9 cellular contexts compared by ENCODE assay signal in genomic region chr3:24522155-24522579, GRCh38. TPM values are rescaled to one million over a fixed set of nuclear protein-coding genes. Genes with fewer than 3 reads are reported as not detected.
DNase-seq lines count a peak whose midpoint lies in the region; ATAC-seq and TF ChIP-seq lines count a peak whose summit lies in the region.
"Had no signal": no experiment of that assay in that cellular context is flagged by ENCODE, and none has a peak within 500 bp of the region (broad histone marks: within the 10 kb centered on the region; RNA-seq: fewer than 3 reads in every experiment).

No MANE protein-coding gene starts in this region.

- ATAC-seq in omental fat pad (ENCODE audit: low FRiP score) (peak; percentile 21), HG02678 (IDR thresholded peaks at IDR 0.05; ENCODE audit: unreplicated experiment) (no peak)
- ATAC-seq in activated CD4-positive, alpha-beta T cell treated with anti-CD3 and anti-CD28 coated beads for 36 hours, result no peak

- intact Hi-C loops in left ventricle myocardium inferior (cut with micrococcal nuclease), result no loop called here
- intact Hi-C loops in CD4-positive, alpha-beta memory T cell (cut with micrococcal nuclease), result no loop called here
- intact Hi-C loops in activated CD4-positive, alpha-beta T cell treated with anti-CD3 and anti-CD28 coated beads for 36 hours (cut with DNase I, micrococcal nuclease), result no loop called here

- no peak overlapping the region for H3K27ac ChIP-seq in AG04450 (ENCODE audit: low read depth, low read length)
- H3K27ac ChIP-seq in WERI-Rb-1, result peak overlapping the region; percentile 62
- H3K27ac ChIP-seq in left ventricle myocardium inferior (replicated peaks), result peak overlapping the region; percentile 89
- H3K27ac ChIP-seq in CD4-positive, alpha-beta memory T cell (ENCODE audit: low read depth, low read length), result no peak overlapping the region

- no peak for DNase-seq in AG04450 (ENCODE audit: low read depth, low spot score)
- peak; percentile 63 for DNase-seq in WERI-Rb-1
- no peak for DNase-seq in left ventricle myocardium inferior
- DNase-seq in omental fat pad (ENCODE audit: low spot score), result no peak
- no peak for DNase-seq in CD4-positive, alpha-beta memory T cell
- DNase-seq in activated CD4-positive, alpha-beta T cell treated with anti-CD3 and anti-CD28 coated beads for 36 hours, result no peak
- DNase-seq in T-helper 2 cell, result no peak
- DNase-seq: activated T-cell treated with anti-CD3 and anti-CD28 coated beads for 4 hours had no signal

- H3K4me3 Mint-ChIP-seq in CD4-positive, alpha-beta memory T cell, result no peak overlapping the region
- no peak overlapping the region for H3K4me3 Mint-ChIP-seq in activated CD4-positive, alpha-beta T cell treated with anti-CD3 and anti-CD28 coated beads for 36 hours

- no peaks in the 10 kb centered on the region for H3K9me3 ChIP-seq in AG04450 (ENCODE audit: control insufficient read depth, insufficient read depth, low read length)
- H3K9me3 ChIP-seq in WERI-Rb-1 (ENCODE audit: severe bottlenecking), result no peaks in the 10 kb centered on the region
- H3K9me3 ChIP-seq in left ventricle myocardium inferior (replicated peaks), result no peaks in the 10 kb centered on the region
- H3K9me3 ChIP-seq in CD4-positive, alpha-beta memory T cell (ENCODE audit: control insufficient read depth in 1 of 2, low read length in 2 of 2), result no peaks in the 10 kb centered on the region

- H3K9me3 Mint-ChIP-seq in CD4-positive, alpha-beta memory T cell, result peaks cover 0 to 12% (median 7%) of the 10 kb centered on the region in 8 donors
- H3K9me3 Mint-ChIP-seq in activated CD4-positive, alpha-beta T cell treated with anti-CD3 and anti-CD28 coated beads for 36 hours (ENCODE audit: low read depth), result no peaks in the 10 kb centered on the region

- peaks cover 18 to 23% of the 10 kb centered on the region in 2 donors for H3K27me3 Mint-ChIP-seq in CD4-positive, alpha-beta memory T cell
- peaks cover 44% of the 10 kb centered on the region for H3K27me3 Mint-ChIP-seq in activated CD4-positive, alpha-beta T cell treated with anti-CD3 and anti-CD28 coated beads for 36 hours

- peaks cover 0 to 5% (median 2%) of the 10 kb centered on the region in 4 donors for H3K4me1 Mint-ChIP-seq in CD4-positive, alpha-beta memory T cell
- no peaks in the 10 kb centered on the region for H3K4me1 Mint-ChIP-seq in activated CD4-positive, alpha-beta T cell treated with anti-CD3 and anti-CD28 coated beads for 36 hours

- peaks cover 22% of the 10 kb centered on the region for H3K27me3 ChIP-seq in AG04450 (ENCODE audit: control insufficient read depth, insufficient read depth, low read length)
- H3K27me3 ChIP-seq in WERI-Rb-1 (ENCODE audit: insufficient read depth, low read depth, severe bottlenecking), result no peaks in the 10 kb centered on the region
- H3K27me3 ChIP-seq in left ventricle myocardium inferior (ENCODE audit: low read depth), result no peaks in the 10 kb centered on the region
- peaks cover 7% of the 10 kb centered on the region for H3K27me3 ChIP-seq in CD4-positive, alpha-beta memory T cell (ENCODE audit: insufficient read depth, low read length)

- no peak for TF ChIP-seq CTCF in AG04450 (IDR thresholded peaks at IDR 0.05; ENCODE audit: low read depth, low read length)
- TF ChIP-seq CTCF in WERI-Rb-1 (IDR thresholded peaks at IDR 0.05; ENCODE audit: low read depth, low read length), result no peak
- TF ChIP-seq CTCF in left ventricle myocardium inferior (IDR thresholded peaks at IDR 0.05; ENCODE audit: borderline replicate concordance), result no peak
- TF ChIP-seq CTCF in omental fat pad (IDR thresholded peaks at IDR 0.05), result no peak

- H3K36me3 ChIP-seq in WERI-Rb-1, result no peaks in the 10 kb centered on the region
- H3K36me3 ChIP-seq in left ventricle myocardium inferior, result no peaks in the 10 kb centered on the region
- no peaks in the 10 kb centered on the region for H3K36me3 ChIP-seq in CD4-positive, alpha-beta memory T cell (ENCODE audit: insufficient read depth, low read length)

- CTCF ChIA-PET in AG04450 (lab: Charles Lee), result no interaction called here
- CTCF ChIA-PET in CD4-positive, alpha-beta memory T cell (lab: Charles Lee; ENCODE audit: partially characterized antibody), result no interaction called here
- CTCF ChIA-PET in activated CD4-positive, alpha-beta T cell treated with anti-CD3 and anti-CD28 coated beads for 36 hours (lab: Charles Lee), result no interaction called here

- H3K4me1 ChIP-seq in left ventricle myocardium inferior, result peaks cover 19% of the 10 kb centered on the region
- no peaks in the 10 kb centered on the region for H3K4me1 ChIP-seq in CD4-positive, alpha-beta memory T cell (ENCODE audit: insufficient read depth, low read length)

- POLR2A ChIA-PET in AG04450 (lab: Yijun Ruan, JAX), result no interaction called here
- POLR2A ChIA-PET in CD4-positive, alpha-beta memory T cell (lab: Charles Lee; ENCODE audit: partially characterized antibody), result no interaction called here
- POLR2A ChIA-PET in activated CD4-positive, alpha-beta T cell treated with anti-CD3 and anti-CD28 coated beads for 36 hours (lab: Charles Lee), result no interaction called here

- peaks cover 0 to 3% of the 10 kb centered on the region in 2 donors for H3K36me3 Mint-ChIP-seq in CD4-positive, alpha-beta memory T cell
- no peaks in the 10 kb centered on the region for H3K36me3 Mint-ChIP-seq in activated CD4-positive, alpha-beta T cell treated with anti-CD3 and anti-CD28 coated beads for 36 hours (ENCODE audit: low read depth)

- H3K4me3 ChIP-seq in AG04450 (ENCODE audit: low read depth, low read length) (peak overlapping the region; percentile 10; the same call in 1 of the 2 replicates), WERI-Rb-1 (ENCODE audit: low read depth, low read length) (peak overlapping the region; percentile 78), left ventricle myocardium inferior (peak overlapping the region; percentile 75)
- H3K4me3 ChIP-seq in CD4-positive, alpha-beta memory T cell (ENCODE audit: low read length in 2 of 2), result no peak overlapping the region

- no peak overlapping the region for H3K27ac Mint-ChIP-seq in CD4-positive, alpha-beta memory T cell
- H3K27ac Mint-ChIP-seq in activated CD4-positive, alpha-beta T cell treated with anti-CD3 and anti-CD28 coated beads for 36 hours, result no peak overlapping the region

RNA-seq across cellular contexts. Expression of gene THRB, which starts 27.5 kb away (rescaled TPM):
- 0.02 TPM in 1 of 2 replicates, not detected in the other for polyA plus RNA-seq in AG04450 (2011; rRNA removed)
- polyA minus RNA-seq in AG04450 (2011; rRNA and poly(A)+ RNA removed), result not detected in 2 replicates
- 32.8 TPM for total RNA-seq in left ventricle myocardium inferior
- 10 to 100 TPM; 18.6 to 28.0 (median 23.9) TPM for total RNA-seq in omental fat pad
- not detected for total RNA-seq in CD4-positive, alpha-beta memory T cell
- under 1 TPM in 1 of 2 donors, not detected in 1; 0.03 TPM for polyA plus RNA-seq in CD4-positive, alpha-beta memory T cell
- total RNA-seq in activated CD4-positive, alpha-beta T cell treated with anti-CD3 and anti-CD28 coated beads for 36 hours, result not detected

Comparison
In these comparisons a context has a peak if more than half of its experiments do, and no peak if none do; other contexts are left out.
1. H3K27ac ChIP-seq: peak in WERI-Rb-1 (single experiment) and left ventricle myocardium inferior (single experiment); none in AG04450 (single experiment) and CD4-positive, alpha-beta memory T cell (single experiment).
2. H3K4me3 ChIP-seq: peak in AG04450 (single experiment), WERI-Rb-1 (single experiment) and left ventricle myocardium inferior (single experiment); none in CD4-positive, alpha-beta memory T cell (0 of 2).
3. RNA of gene THRB, which starts 27.5 kb away (total RNA-seq): 32.8 TPM in left ventricle myocardium inferior (single experiment) and 18.6 to 28.0 TPM in omental fat pad; not detected in activated CD4-positive, alpha-beta T cell treated with anti-CD3 and anti-CD28 coated beads for 36 hours and not detected in CD4-positive, alpha-beta memory T cell; every median in the first group is over 10 times any median in the second.